8 cellular contexts compared by ENCODE assay signal in the genomic region with DNA sequence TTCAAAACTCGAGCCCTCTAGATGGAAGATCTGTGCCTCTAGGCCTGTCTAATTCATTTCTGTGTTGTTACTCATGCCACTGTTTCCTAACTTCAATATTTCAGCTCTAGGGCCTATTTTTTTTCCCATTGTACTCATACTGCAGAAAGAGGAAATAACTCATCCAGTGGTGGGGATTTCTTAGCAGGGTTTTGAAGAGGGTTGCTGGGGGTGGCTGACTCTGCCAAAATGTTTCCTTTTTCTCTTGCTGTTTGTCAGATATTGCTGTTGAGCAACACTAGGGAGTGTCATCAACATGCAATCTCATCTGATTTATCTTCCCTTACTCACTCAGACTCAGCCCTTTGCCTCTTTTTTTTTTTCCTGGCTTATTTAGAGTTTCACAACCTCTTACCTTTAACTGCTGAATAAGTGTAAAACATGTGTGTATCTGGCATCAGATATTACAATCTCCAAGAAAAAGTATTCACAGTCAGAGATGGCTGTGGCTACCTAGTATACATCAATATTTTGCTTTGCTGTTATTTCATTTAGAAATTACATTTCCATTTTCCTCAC.
DNase-seq lines count a peak whose midpoint lies in the region; ATAC-seq, FAIRE-seq and TF ChIP-seq lines count a peak whose summit lies in the region.

No MANE protein-coding gene starts in this region.

- H3K4me3 ChIP-seq in A549 (no peak overlapping the region), coronary artery (no peak overlapping the region), muscle layer of colon (ENCODE audit: low read depth in 1 of 2, low read length in 2 of 2) (no peak overlapping the region), suprapubic skin (no peak overlapping the region)

- peak overlapping the region; percentile 36 to 82 for H3K27ac ChIP-seq in A549
- H3K27ac ChIP-seq in coronary artery: peak overlapping the region; percentile 62 to 76
- H3K27ac ChIP-seq in muscle layer of colon (ENCODE audit: low read depth, low read length): peak overlapping the region; percentile 54
- peak overlapping the region; percentile 74 for H3K27ac ChIP-seq in suprapubic skin

- CTCF ChIA-PET in A549 (lab: Yijun Ruan, JAX): no interaction called here

- TF ChIP-seq RAD21 in A549 (conservative IDR thresholded peaks at IDR 0.05 in 1 of 2, IDR thresholded peaks at IDR 0.05 in 1 of 2): peak in 1 of 2 experiments; percentile 70; a peak in 3 of 5 replicates

- H3K9ac ChIP-seq in muscle layer of colon (ENCODE audit: low read length): no peak overlapping the region

- TF ChIP-seq CTCF in A549 (IDR thresholded peaks at IDR 0.05): no peak
- no peak for TF ChIP-seq CTCF in coronary artery (IDR thresholded peaks at IDR 0.05)
- no peak for TF ChIP-seq CTCF in suprapubic skin (IDR thresholded peaks at IDR 0.05)

- H3K27me3 ChIP-seq in muscle layer of colon (ENCODE audit: control insufficient read depth in 1 of 2, insufficient read depth in 2 of 2, low read length in 2 of 2) (no peaks in the 10 kb centered on the region), suprapubic skin (no peaks in the 10 kb centered on the region)

- TF ChIP-seq POLR2A in A549 (IDR thresholded peaks at IDR 0.05; ENCODE audit: low read length): no peak
- TF ChIP-seq POLR2A in suprapubic skin (IDR thresholded peaks at IDR 0.05): no peak

- no peaks in the 10 kb centered on the region for H3K9me3 ChIP-seq in A549
- H3K9me3 ChIP-seq in muscle layer of colon (ENCODE audit: low read length): no peaks in the 10 kb centered on the region
- H3K9me3 ChIP-seq in suprapubic skin: no peaks in the 10 kb centered on the region

- peak overlapping the region; percentile 43 for H3K4me2 ChIP-seq in A549

- H3K36me3 ChIP-seq in muscle layer of colon (ENCODE audit: insufficient read depth, low read length) (no peaks in the 10 kb centered on the region), suprapubic skin (no peaks in the 10 kb centered on the region)

- H3K4me1 ChIP-seq in A549 (peaks cover 45% of the 10 kb centered on the region), muscle layer of colon (ENCODE audit: insufficient read depth, low read length) (peaks cover 56% of the 10 kb centered on the region), suprapubic skin (peaks cover 48% of the 10 kb centered on the region)

- 10% methylated on average over 1 of the region's 1 CpG for WGBS in A549 (ENCODE audit: missing lambda C conversion rate)
- 0% methylated on average over 1 of the region's 1 CpG for WGBS in suprapubic skin

- peak; percentile 93 to 99 for ATAC-seq in A549
- peak; percentile 36 for ATAC-seq in HG02623 (IDR thresholded peaks at IDR 0.05; ENCODE audit: unreplicated experiment)
- ATAC-seq in GM19035 (IDR thresholded peaks at IDR 0.05; ENCODE audit: unreplicated experiment): no peak
- no peak for ATAC-seq in HG03025 (IDR thresholded peaks at IDR 0.05; ENCODE audit: low FRiP score, unreplicated experiment)

- POLR2A ChIA-PET in A549 (lab: Yijun Ruan, JAX): interaction anchor here (3.4 kb wide), 1 partner anchor 190 kb away, joined by 42 read pairs; a partner anchor contains a TSS

- TF ChIP-seq EP300 in A549 (IDR thresholded peaks at IDR 0.05): peak; percentile 89 to 91; a peak in 4 of 5 replicates
- TF ChIP-seq EP300 in suprapubic skin (IDR thresholded peaks at IDR 0.05): no peak

- FAIRE-seq in A549 (lab: Jason Lieb, UNC): peak; percentile 97

- peak; percentile 31 to 91 for DNase-seq in A549 (ENCODE audit: low read depth in 1 of 2, low spot score in 1 of 2)
- DNase-seq in T1000 (lab: John Stamatoyannopoulos, UW): peak; percentile 66
- DNase-seq in coronary artery (ENCODE audit: low spot score): peak; percentile 77
- DNase-seq in suprapubic skin (ENCODE audit: low spot score in 2 of 2): peak; percentile 79 to 87

TF ChIP-seq in A549, 52 proteins besides CTCF, POLR2A, EP300 and RAD21 (continues in another document):
- TF ChIP-seq ESRRA (IDR thresholded peaks at IDR 0.05; ENCODE audit: borderline replicate concordance, low read length) (no peak), TP53 (CRISPR knock-in tag; IDR thresholded peaks at IDR 0.05) (no peak), NR3C1 (IDR thresholded peaks at IDR 0.05) (no peak), TFCP2L1 (CRISPR knock-in tag; IDR thresholded peaks at IDR 0.05) (no peak), PHF8 (IDR thresholded peaks at IDR 0.05; ENCODE audit: borderline replicate concordance, low read depth) (no peak), KDM5A (IDR thresholded peaks at IDR 0.05) (no peak), HDAC2 (IDR thresholded peaks at IDR 0.05) (no peak), POLR2AphosphoS2 (conservative IDR thresholded peaks at IDR 0.05; ENCODE audit: low read length) (no peak), ZSCAN20 (CRISPR knock-in tag; IDR thresholded peaks at IDR 0.05) (no peak), NPAS2 (CRISPR knock-in tag; IDR thresholded peaks at IDR 0.05; ENCODE audit: borderline replicate concordance) (no peak), FOXS1 (CRISPR knock-in tag; IDR thresholded peaks at IDR 0.05) (no peak), ZNF302 (CRISPR knock-in tag; IDR thresholded peaks at IDR 0.05) (no peak), MAFK (IDR thresholded peaks at IDR 0.05; ENCODE audit: partially characterized antibody) (peak; percentile 92), JUN (IDR thresholded peaks at IDR 0.05) (peak; percentile 90 to 95; a peak in 4 of 5 replicates), HEYL (CRISPR knock-in tag; IDR thresholded peaks at IDR 0.05) (no peak), RNF2 (IDR thresholded peaks at IDR 0.05; ENCODE audit: borderline replicate concordance, low read depth) (no peak), SMC3 (IDR thresholded peaks at IDR 0.05) (peak; percentile 65; the same call in 1 of the 3 replicates), KDM1A (IDR thresholded peaks at IDR 0.05; ENCODE audit: low read depth) (no peak), FOSL2 (IDR thresholded peaks at IDR 0.05) (peak; percentile 88), FOSL2 (CRISPR knock-in tag; IDR thresholded peaks at IDR 0.05) (peak; percentile 87), CBX8 (IDR thresholded peaks at IDR 0.05) (no peak), HOXB13 (CRISPR knock-in tag; IDR thresholded peaks at IDR 0.05; ENCODE audit: low read depth) (no peak), HOXB5 (CRISPR knock-in tag; IDR thresholded peaks at IDR 0.05) (no peak), CBX2 (IDR thresholded peaks at IDR 0.05; ENCODE audit: borderline replicate concordance, low read depth) (no peak), CHD4 (IDR thresholded peaks at IDR 0.05; ENCODE audit: borderline replicate concordance) (no peak), MYC (IDR thresholded peaks at IDR 0.05; ENCODE audit: borderline replicate concordance, low read length) (no peak), ZFP36 (IDR thresholded peaks at IDR 0.05; ENCODE audit: borderline replicate concordance, partially characterized antibody) (no peak)
- TF ChIP-seq, protein P1, sequence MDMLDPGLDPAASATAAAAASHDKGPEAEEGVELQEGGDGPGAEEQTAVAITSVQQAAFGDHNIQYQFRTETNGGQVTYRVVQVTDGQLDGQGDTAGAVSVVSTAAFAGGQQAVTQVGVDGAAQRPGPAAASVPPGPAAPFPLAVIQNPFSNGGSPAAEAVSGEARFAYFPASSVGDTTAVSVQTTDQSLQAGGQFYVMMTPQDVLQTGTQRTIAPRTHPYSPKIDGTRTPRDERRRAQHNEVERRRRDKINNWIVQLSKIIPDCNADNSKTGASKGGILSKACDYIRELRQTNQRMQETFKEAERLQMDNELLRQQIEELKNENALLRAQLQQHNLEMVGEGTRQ (IDR thresholded peaks at IDR 0.05): no peak
- TF ChIP-seq, protein P2, sequence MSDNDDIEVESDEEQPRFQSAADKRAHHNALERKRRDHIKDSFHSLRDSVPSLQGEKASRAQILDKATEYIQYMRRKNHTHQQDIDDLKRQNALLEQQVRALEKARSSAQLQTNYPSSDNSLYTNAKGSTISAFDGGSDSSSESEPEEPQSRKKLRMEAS (IDR thresholded peaks at IDR 0.05): no peak; the same call in 1 of the 2 replicates
- TF ChIP-seq, protein P3, sequence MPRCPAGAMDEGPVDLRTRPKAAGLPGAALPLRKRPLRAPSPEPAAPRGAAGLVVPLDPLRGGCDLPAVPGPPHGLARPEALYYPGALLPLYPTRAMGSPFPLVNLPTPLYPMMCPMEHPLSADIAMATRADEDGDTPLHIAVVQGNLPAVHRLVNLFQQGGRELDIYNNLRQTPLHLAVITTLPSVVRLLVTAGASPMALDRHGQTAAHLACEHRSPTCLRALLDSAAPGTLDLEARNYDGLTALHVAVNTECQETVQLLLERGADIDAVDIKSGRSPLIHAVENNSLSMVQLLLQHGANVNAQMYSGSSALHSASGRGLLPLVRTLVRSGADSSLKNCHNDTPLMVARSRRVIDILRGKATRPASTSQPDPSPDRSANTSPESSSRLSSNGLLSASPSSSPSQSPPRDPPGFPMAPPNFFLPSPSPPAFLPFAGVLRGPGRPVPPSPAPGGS (IDR thresholded peaks at IDR 0.05): peak; percentile 96; the same call in 2 of the 3 replicates
- TF ChIP-seq, protein P4, sequence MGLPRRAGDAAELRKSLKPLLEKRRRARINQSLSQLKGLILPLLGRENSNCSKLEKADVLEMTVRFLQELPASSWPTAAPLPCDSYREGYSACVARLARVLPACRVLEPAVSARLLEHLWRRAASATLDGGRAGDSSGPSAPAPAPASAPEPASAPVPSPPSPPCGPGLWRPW (IDR thresholded peaks at IDR 0.05): peak; percentile 98
- TF ChIP-seq, protein P5, sequence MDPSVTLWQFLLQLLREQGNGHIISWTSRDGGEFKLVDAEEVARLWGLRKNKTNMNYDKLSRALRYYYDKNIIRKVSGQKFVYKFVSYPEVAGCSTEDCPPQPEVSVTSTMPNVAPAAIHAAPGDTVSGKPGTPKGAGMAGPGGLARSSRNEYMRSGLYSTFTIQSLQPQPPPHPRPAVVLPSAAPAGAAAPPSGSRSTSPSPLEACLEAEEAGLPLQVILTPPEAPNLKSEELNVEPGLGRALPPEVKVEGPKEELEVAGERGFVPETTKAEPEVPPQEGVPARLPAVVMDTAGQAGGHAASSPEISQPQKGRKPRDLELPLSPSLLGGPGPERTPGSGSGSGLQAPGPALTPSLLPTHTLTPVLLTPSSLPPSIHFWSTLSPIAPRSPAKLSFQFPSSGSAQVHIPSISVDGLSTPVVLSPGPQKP (IDR thresholded peaks at IDR 0.05; ENCODE audit: low read depth, low read length): no peak
- TF ChIP-seq, protein P6, sequence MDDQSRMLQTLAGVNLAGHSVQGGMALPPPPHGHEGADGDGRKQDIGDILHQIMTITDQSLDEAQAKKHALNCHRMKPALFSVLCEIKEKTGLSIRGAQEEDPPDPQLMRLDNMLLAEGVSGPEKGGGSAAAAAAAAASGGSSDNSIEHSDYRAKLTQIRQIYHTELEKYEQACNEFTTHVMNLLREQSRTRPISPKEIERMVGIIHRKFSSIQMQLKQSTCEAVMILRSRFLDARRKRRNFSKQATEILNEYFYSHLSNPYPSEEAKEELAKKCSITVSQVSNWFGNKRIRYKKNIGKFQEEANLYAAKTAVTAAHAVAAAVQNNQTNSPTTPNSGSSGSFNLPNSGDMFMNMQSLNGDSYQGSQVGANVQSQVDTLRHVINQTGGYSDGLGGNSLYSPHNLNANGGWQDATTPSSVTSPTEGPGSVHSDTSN (IDR thresholded peaks at IDR 0.05): no peak

Comparison
In these comparisons a context has a peak if more than half of its experiments do, and no peak if none do; other contexts are left out.
1. ATAC-seq: peak in A549 (2 of 2) and HG02623 (single experiment); none in GM19035 (single experiment) and HG03025 (single experiment).
2. Peak in every context shown above with its lines, with median percentiles within 50 percentile points of each other: DNase-seq and H3K27ac ChIP-seq.